8 cellular contexts compared by ENCODE assay signal in genomic region chr11:45079943-45080719, GRCh38.
DNase-seq lines count a peak whose midpoint lies in the region; ATAC-seq and TF ChIP-seq lines count a peak whose summit lies in the region.

No MANE protein-coding gene starts in this region.

- no peak overlapping the region for H3K9ac ChIP-seq in neural progenitor cell

- peak; percentile 21 for DNase-seq in NCI-H345 (lab: John Stamatoyannopoulos, UW)
- no peak for DNase-seq in NCI-H345 treated with DMSO at 0.1 percent for 48 hours (lab: John Stamatoyannopoulos, UW; ENCODE audit: unreplicated experiment)
- DNase-seq in RPMI8226 = peak; percentile 68
- peak; percentile 36 for DNase-seq in activated gamma-delta T cell treated with anti-CD3 and anti-CD28 coated beads, Interleukin-2, amount 50 U/mL, for 16 hours (ENCODE audit: low read depth)
- no peak for DNase-seq in neural progenitor cell (ENCODE audit: low spot score)
- no peak for DNase-seq in NCI-H1436 (lab: John Stamatoyannopoulos, UW)
- no peak for DNase-seq in SIG-M5 (lab: John Stamatoyannopoulos, UW)

- H4K20me1 ChIP-seq in neural progenitor cell (ENCODE audit: low read depth) = no peaks in the 10 kb centered on the region

- H3K36me3 ChIP-seq in neural progenitor cell = no peaks in the 10 kb centered on the region

- H3K4me3 ChIP-seq in neural progenitor cell = no peak overlapping the region

- H3K27ac ChIP-seq in neural progenitor cell = no peak overlapping the region

- peak overlapping the region; percentile 11 for H3K4me2 ChIP-seq in neural progenitor cell

- peaks cover 55% of the 10 kb centered on the region for H3K4me1 ChIP-seq in neural progenitor cell

- ATAC-seq in HG02623 (IDR thresholded peaks at IDR 0.05; ENCODE audit: unreplicated experiment) = no peak

- no peak overlapping the region for H3K27ac Mint-ChIP-seq in neural progenitor cell

- peaks cover 43% of the 10 kb centered on the region for H3K4me1 Mint-ChIP-seq in neural progenitor cell

- peaks cover 47% of the 10 kb centered on the region for H3F3A ChIP-seq in neural progenitor cell (ENCODE audit: low read depth)

- no peaks in the 10 kb centered on the region for H3K9me3 ChIP-seq in neural progenitor cell (ENCODE audit: low read depth)

- H3K79me2 ChIP-seq in neural progenitor cell (ENCODE audit: low read depth) = no peaks in the 10 kb centered on the region

- no peaks in the 10 kb centered on the region for H3K9me3 Mint-ChIP-seq in neural progenitor cell

- H3K36me3 Mint-ChIP-seq in neural progenitor cell = no peaks in the 10 kb centered on the region

- peaks cover 22% of the 10 kb centered on the region for H3K27me3 Mint-ChIP-seq in neural progenitor cell (ENCODE audit: insufficient read depth, low read depth)

- no peak overlapping the region for H3K4me3 Mint-ChIP-seq in neural progenitor cell

- TF ChIP-seq CTCF in neural progenitor cell (IDR thresholded peaks at IDR 0.05) = no peak

- no peaks in the 10 kb centered on the region for H3K27me3 ChIP-seq in neural progenitor cell

- peak overlapping the region; percentile 60 for H2AFZ ChIP-seq in neural progenitor cell (replicated peaks)

Comparison
In these comparisons a context has a peak if more than half of its experiments do, and no peak if none do; other contexts are left out.
1. DNase-seq: peak in NCI-H345 (single experiment), RPMI8226 (single experiment) and activated gamma-delta T cell treated with anti-CD3 and anti-CD28 coated beads, Interleukin-2, amount 50 U/mL, for 16 hours (single experiment); none in NCI-H345 treated with DMSO at 0.1 percent for 48 hours (single experiment), neural progenitor cell (single experiment), NCI-H1436 (single experiment) and SIG-M5 (single experiment).